Comparison of ENCODE assay signal across 8 cellular contexts in genomic region chr5:14628346-14628745, GRCh38. TPM values are rescaled to one million over a fixed set of nuclear protein-coding genes. Genes with fewer than 3 reads are reported as not detected.
DNase-seq lines count a peak whose midpoint lies in the region; ATAC-seq lines count a peak whose summit lies in the region.

No MANE protein-coding gene starts in this region.

- H3K27ac Mint-ChIP-seq in activated T-helper 17 cell treated with anti-CD3 and anti-CD28 coated beads, Interleukin-2, amount 50 U/mL, for 72 hours, result no peak overlapping the region

- H3K27me3 Mint-ChIP-seq in activated T-helper 17 cell treated with anti-CD3 and anti-CD28 coated beads, Interleukin-2, amount 50 U/mL, for 72 hours, result no peaks in the 10 kb centered on the region

- peak; percentile 28 for DNase-seq in GM19240 (ENCODE audit: insufficient read length, low spot score)
- peak; percentile 70 for DNase-seq in RKO (ENCODE audit: low spot score)
- peak; percentile 28 for DNase-seq in activated gamma-delta T cell treated with anti-CD3 and anti-CD28 coated beads, Interleukin-2, amount 50 U/mL, for 16 hours (ENCODE audit: low read depth)
- peak; percentile 87 for DNase-seq in left kidney (ENCODE audit: low read depth, low spot score)
- peak; percentile 11 to 23 for DNase-seq in stimulated activated CD8-positive, alpha-beta memory T cell treated with anti-CD3 and anti-CD28 coated beads, Interleukin-7, amount 100 ng/mL, for 4 hours (ENCODE audit: low read depth in 2 of 2)
- DNase-seq in NCI-H1436 treated with DMSO at 0.1 percent for 48 hours (lab: John Stamatoyannopoulos, UW), result no peak

- H3K4me3 Mint-ChIP-seq in activated T-helper 17 cell treated with anti-CD3 and anti-CD28 coated beads, Interleukin-2, amount 50 U/mL, for 72 hours, result no peak overlapping the region

- H3K9me3 Mint-ChIP-seq in activated T-helper 17 cell treated with anti-CD3 and anti-CD28 coated beads, Interleukin-2, amount 50 U/mL, for 72 hours, result peaks cover 6% of the 10 kb centered on the region

- H3K36me3 Mint-ChIP-seq in activated T-helper 17 cell treated with anti-CD3 and anti-CD28 coated beads, Interleukin-2, amount 50 U/mL, for 72 hours (ENCODE audit: low read depth), result no peaks in the 10 kb centered on the region

- ATAC-seq in GM21526 (IDR thresholded peaks at IDR 0.05; ENCODE audit: low FRiP score, unreplicated experiment), result no peak
- no peak for ATAC-seq in activated T-helper 17 cell treated with anti-CD3 and anti-CD28 coated beads, Interleukin-2, amount 50 U/mL, for 72 hours (replicated peaks)

- H3K4me1 Mint-ChIP-seq in activated T-helper 17 cell treated with anti-CD3 and anti-CD28 coated beads, Interleukin-2, amount 50 U/mL, for 72 hours, result no peaks in the 10 kb centered on the region

RNA-seq across cellular contexts. Expression of gene OTULIN, which starts 36.2 kb away (rescaled TPM):
- total RNA-seq in activated T-helper 17 cell treated with anti-CD3 and anti-CD28 coated beads, Interleukin-2, amount 50 U/mL, for 72 hours, result 10 to 100 TPM; 67.2 to 73.9 TPM

RNA-seq across cellular contexts. Expression of gene OTULINL, which starts 46.8 kb away (rescaled TPM):
- 10 to 100 TPM; 15.8 to 19.0 TPM for total RNA-seq in activated T-helper 17 cell treated with anti-CD3 and anti-CD28 coated beads, Interleukin-2, amount 50 U/mL, for 72 hours
